In genomic region chr20:57007171-57007540, GRCh38 we compare ENCODE assay signal across 1 cellular context.
TF ChIP-seq lines count a peak whose summit lies in the region.

No MANE protein-coding gene starts in this region.

TF ChIP-seq in GM12878, 131 proteins besides CTCF, POLR2A, EP300 and RAD21 (continued from another document):
- no peak for TF ChIP-seq ZZZ3 (IDR thresholded peaks at IDR 0.05; ENCODE audit: control insufficient read depth, insufficient read length, low read depth)
- TF ChIP-seq SKIL (IDR thresholded peaks at IDR 0.05; ENCODE audit: low read depth, poor library complexity, severe bottlenecking): peak; percentile 27
- no peak for TF ChIP-seq SREBF1 (IDR thresholded peaks at IDR 0.05; ENCODE audit: low read length)
- TF ChIP-seq SRF (IDR thresholded peaks at IDR 0.05; ENCODE audit: low read depth in 2 of 2, low read length in 2 of 2): no peak
- TF ChIP-seq CBFB (IDR thresholded peaks at IDR 0.05; ENCODE audit: low read depth): no peak
- no peak for TF ChIP-seq HDGF (IDR thresholded peaks at IDR 0.05)
- no peak for TF ChIP-seq ASH2L (IDR thresholded peaks at IDR 0.05; ENCODE audit: borderline replicate concordance, low read depth)
- no peak for TF ChIP-seq GABPA (IDR thresholded peaks at IDR 0.05; ENCODE audit: low read depth)
- TF ChIP-seq FOS (IDR thresholded peaks at IDR 0.05; ENCODE audit: borderline replicate concordance, extremely low read depth, insufficient read length): no peak
- no peak for TF ChIP-seq MYC (IDR thresholded peaks at IDR 0.05; ENCODE audit: insufficient read depth, insufficient read length, insufficient replicate concordance, low read length, severe bottlenecking)
- TF ChIP-seq SMC3 (IDR thresholded peaks at IDR 0.05; ENCODE audit: borderline replicate concordance, low read length): no peak
- TF ChIP-seq USF1 (IDR thresholded peaks at IDR 0.05; ENCODE audit: borderline replicate concordance, extremely low read length, insufficient read depth, low read depth, low read length): no peak
- 0 out of 2 replicates have a peak, but pooled peaks have one; percentile 23 for TF ChIP-seq NBN (IDR thresholded peaks at IDR 0.05)
- no peak for TF ChIP-seq HSF1 (IDR thresholded peaks at IDR 0.05; ENCODE audit: low read depth, low read length)
- peak in 1 of 2 experiments; percentile 57; a peak in 2 of 4 replicates for TF ChIP-seq IKZF2 (IDR thresholded peaks at IDR 0.05)
- 0 out of 2 replicates have a peak, but pooled peaks have one; percentile 28 for TF ChIP-seq IKZF1 (conservative IDR thresholded peaks at IDR 0.05)
- peak; percentile 51; the same call in 1 of the 2 replicates for TF ChIP-seq IRF5 (IDR thresholded peaks at IDR 0.05; ENCODE audit: borderline replicate concordance)
- no peak for TF ChIP-seq YY1 (IDR thresholded peaks at IDR 0.05; ENCODE audit: low read depth, low read length)
